ENCODE assay signal across 1 cellular context in the genomic region with DNA sequence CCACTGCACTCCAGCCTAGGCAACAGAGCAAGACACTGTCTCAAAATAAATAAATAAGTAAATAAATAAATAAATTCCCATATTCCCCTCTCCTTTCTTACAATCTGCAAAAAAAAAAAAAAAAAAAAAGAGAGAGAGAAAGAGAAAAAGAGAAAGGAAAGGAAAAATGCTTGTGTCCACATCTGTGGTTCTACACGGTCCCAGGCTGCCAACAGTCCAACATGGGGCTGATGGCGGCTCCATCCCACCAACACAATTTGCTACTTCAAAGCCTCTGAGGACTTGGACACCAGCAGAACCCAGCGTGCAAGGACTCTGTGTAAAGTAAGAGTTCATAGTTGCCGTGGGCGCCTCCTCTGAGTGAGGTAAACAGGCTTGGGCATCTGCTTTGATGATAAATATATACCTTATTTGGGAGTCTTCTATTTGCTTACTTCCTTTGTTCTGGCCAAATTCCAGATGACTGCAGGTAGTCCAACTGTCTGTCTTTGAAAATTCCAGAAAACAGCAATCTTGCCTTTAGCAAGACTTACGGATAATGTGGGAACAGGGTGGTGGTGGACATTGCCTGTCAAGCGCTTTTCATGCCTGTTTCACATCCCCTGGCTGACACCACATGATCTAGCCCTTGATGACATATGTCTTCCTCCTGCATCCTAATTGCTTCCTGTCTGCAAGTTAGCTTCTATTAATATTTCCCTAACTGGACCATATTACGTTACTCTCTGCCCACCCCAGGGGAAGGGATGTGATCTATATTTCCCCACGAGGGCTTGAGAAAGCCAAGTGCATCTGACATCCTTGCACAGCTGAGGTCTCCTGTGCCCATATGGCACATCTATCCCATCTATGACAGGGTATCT.
A peak's percentile ranks its signal among the peaks of the same experiment; 100 is the strongest.
TF ChIP-seq lines count a peak whose summit lies in the region.

No MANE protein-coding gene starts in this region.

TF ChIP-seq in HepG2, 621 proteins besides CTCF, POLR2A, EP300 and RAD21 (continued from another document and continues in another):
- TF ChIP-seq, protein P1, sequence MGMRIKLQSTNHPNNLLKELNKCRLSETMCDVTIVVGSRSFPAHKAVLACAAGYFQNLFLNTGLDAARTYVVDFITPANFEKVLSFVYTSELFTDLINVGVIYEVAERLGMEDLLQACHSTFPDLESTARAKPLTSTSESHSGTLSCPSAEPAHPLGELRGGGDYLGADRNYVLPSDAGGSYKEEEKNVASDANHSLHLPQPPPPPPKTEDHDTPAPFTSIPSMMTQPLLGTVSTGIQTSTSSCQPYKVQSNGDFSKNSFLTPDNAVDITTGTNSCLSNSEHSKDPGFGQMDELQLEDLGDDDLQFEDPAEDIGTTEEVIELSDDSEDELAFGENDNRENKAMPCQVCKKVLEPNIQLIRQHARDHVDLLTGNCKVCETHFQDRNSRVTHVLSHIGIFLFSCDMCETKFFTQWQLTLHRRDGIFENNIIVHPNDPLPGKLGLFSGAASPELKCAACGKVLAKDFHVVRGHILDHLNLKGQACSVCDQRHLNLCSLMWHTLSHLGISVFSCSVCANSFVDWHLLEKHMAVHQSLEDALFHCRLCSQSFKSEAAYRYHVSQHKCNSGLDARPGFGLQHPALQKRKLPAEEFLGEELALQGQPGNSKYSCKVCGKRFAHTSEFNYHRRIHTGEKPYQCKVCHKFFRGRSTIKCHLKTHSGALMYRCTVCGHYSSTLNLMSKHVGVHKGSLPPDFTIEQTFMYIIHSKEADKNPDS (CRISPR knock-in tag; IDR thresholded peaks at IDR 0.05): no peak; the same call in 1 of the 2 replicates
- TF ChIP-seq TEAD3 (CRISPR knock-in tag; optimal IDR thresholded peaks at IDR 0.05; ENCODE audit: borderline replicate concordance) (peak; percentile 83), TAF1 (CRISPR knock-in tag; IDR thresholded peaks at IDR 0.05) (peak; percentile 14; the same call in 1 of the 2 replicates), ZNF230 (CRISPR knock-in tag; IDR thresholded peaks at IDR 0.05) (0 out of 2 replicates have a peak, but pooled peaks have one; percentile 62), RXRA (CRISPR knock-in tag; IDR thresholded peaks at IDR 0.05) (no peak; the same call in 1 of the 2 replicates), NCOA5 (CRISPR knock-in tag; IDR thresholded peaks at IDR 0.05) (no peak), ZBTB21 (CRISPR knock-in tag; IDR thresholded peaks at IDR 0.05) (no peak), MLLT10 (CRISPR knock-in tag; IDR thresholded peaks at IDR 0.05) (no peak), TCF7 (IDR thresholded peaks at IDR 0.05; ENCODE audit: low read depth) (peak; percentile 94), GATA4 (IDR thresholded peaks at IDR 0.05; ENCODE audit: borderline replicate concordance, low read depth) (peak; percentile 85), YEATS2 (CRISPR knock-in tag; IDR thresholded peaks at IDR 0.05; ENCODE audit: borderline replicate concordance) (no peak; the same call in 1 of the 2 replicates), FIP1L1 (IDR thresholded peaks at IDR 0.05; ENCODE audit: borderline replicate concordance, insufficient read depth, low read depth, low read length) (no peak), CCAR2 (optimal IDR thresholded peaks at IDR 0.05; ENCODE audit: low read depth, low read length) (no peak), FOXC1 (CRISPR knock-in tag; IDR thresholded peaks at IDR 0.05; ENCODE audit: borderline replicate concordance) (no peak), SRSF1 (optimal IDR thresholded peaks at IDR 0.05; ENCODE audit: low read depth, low read length) (no peak), ZNF605 (CRISPR knock-in tag; IDR thresholded peaks at IDR 0.05) (no peak), ZBTB38 (CRISPR knock-in tag; IDR thresholded peaks at IDR 0.05) (no peak; the same call in 1 of the 2 replicates), KDM6A (CRISPR knock-in tag; IDR thresholded peaks at IDR 0.05; ENCODE audit: low read depth) (peak; percentile 58), SKI (IDR thresholded peaks at IDR 0.05; ENCODE audit: partially characterized antibody) (peak; percentile 30), SIN3A (IDR thresholded peaks at IDR 0.05; ENCODE audit: borderline replicate concordance, low read depth, low read length) (0 out of 2 replicates have a peak, but pooled peaks have one; percentile 46), MXI1 (IDR thresholded peaks at IDR 0.05; ENCODE audit: borderline replicate concordance, low read depth, low read length) (no peak; the same call in 2 of the 3 replicates), ZNF569 (CRISPR knock-in tag; IDR thresholded peaks at IDR 0.05; ENCODE audit: borderline replicate concordance) (no peak), MED1 (CRISPR knock-in tag; IDR thresholded peaks at IDR 0.05) (peak; percentile 87), ADNP (CRISPR knock-in tag; IDR thresholded peaks at IDR 0.05) (no peak), ZNF891 (CRISPR knock-in tag; IDR thresholded peaks at IDR 0.05) (no peak), ATF7-NPFF (CRISPR knock-in tag; IDR thresholded peaks at IDR 0.05; ENCODE audit: low read depth) (no peak), JUNB (CRISPR knock-in tag; IDR thresholded peaks at IDR 0.05; ENCODE audit: borderline replicate concordance) (no peak), ZFP1 (CRISPR knock-in tag; IDR thresholded peaks at IDR 0.05) (no peak), PRPF4 (IDR thresholded peaks at IDR 0.05; ENCODE audit: low read depth, low read length, poor library complexity, severe bottlenecking) (no peak), ZNF629 (CRISPR knock-in tag; conservative IDR thresholded peaks at IDR 0.05) (no peak), ZNF781 (CRISPR knock-in tag; IDR thresholded peaks at IDR 0.05; ENCODE audit: borderline replicate concordance, not compliant biosample characterization) (no peak), ZSCAN30 (CRISPR knock-in tag; IDR thresholded peaks at IDR 0.05) (no peak), GLI4 (CRISPR knock-in tag; IDR thresholded peaks at IDR 0.05; ENCODE audit: borderline replicate concordance) (no peak), ZFP62 (CRISPR knock-in tag; IDR thresholded peaks at IDR 0.05) (no peak), KLF9 (CRISPR knock-in tag; IDR thresholded peaks at IDR 0.05; ENCODE audit: low read depth) (0 out of 2 replicates have a peak, but pooled peaks have one; percentile 72)
- TF ChIP-seq, protein P2, sequence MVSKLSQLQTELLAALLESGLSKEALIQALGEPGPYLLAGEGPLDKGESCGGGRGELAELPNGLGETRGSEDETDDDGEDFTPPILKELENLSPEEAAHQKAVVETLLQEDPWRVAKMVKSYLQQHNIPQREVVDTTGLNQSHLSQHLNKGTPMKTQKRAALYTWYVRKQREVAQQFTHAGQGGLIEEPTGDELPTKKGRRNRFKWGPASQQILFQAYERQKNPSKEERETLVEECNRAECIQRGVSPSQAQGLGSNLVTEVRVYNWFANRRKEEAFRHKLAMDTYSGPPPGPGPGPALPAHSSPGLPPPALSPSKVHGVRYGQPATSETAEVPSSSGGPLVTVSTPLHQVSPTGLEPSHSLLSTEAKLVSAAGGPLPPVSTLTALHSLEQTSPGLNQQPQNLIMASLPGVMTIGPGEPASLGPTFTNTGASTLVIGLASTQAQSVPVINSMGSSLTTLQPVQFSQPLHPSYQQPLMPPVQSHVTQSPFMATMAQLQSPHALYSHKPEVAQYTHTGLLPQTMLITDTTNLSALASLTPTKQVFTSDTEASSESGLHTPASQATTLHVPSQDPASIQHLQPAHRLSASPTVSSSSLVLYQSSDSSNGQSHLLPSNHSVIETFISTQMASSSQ (IDR thresholded peaks at IDR 0.05; ENCODE audit: low read depth): 0 out of 2 replicates have a peak, but pooled peaks have one; percentile 25
- TF ChIP-seq, protein P2 (CRISPR knock-in tag; IDR thresholded peaks at IDR 0.05; ENCODE audit: borderline replicate concordance): 0 out of 2 replicates have a peak, but pooled peaks have one; percentile 71
- TF ChIP-seq, protein P3, sequence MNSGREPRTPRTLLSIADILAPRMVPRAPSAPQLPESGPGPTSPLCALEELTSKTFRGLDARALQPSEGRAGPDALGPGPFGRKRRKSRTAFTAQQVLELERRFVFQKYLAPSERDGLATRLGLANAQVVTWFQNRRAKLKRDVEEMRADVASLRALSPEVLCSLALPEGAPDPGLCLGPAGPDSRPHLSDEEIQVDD (CRISPR knock-in tag; IDR thresholded peaks at IDR 0.05; ENCODE audit: borderline replicate concordance): no peak
- TF ChIP-seq, protein P4, sequence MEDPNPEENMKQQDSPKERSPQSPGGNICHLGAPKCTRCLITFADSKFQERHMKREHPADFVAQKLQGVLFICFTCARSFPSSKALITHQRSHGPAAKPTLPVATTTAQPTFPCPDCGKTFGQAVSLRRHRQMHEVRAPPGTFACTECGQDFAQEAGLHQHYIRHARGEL (CRISPR knock-in tag; IDR thresholded peaks at IDR 0.05): no peak
- TF ChIP-seq, protein P5, sequence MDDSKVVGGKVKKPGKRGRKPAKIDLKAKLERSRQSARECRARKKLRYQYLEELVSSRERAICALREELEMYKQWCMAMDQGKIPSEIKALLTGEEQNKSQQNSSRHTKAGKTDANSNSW (CRISPR knock-in tag; IDR thresholded peaks at IDR 0.05; ENCODE audit: borderline replicate concordance): no peak
- TF ChIP-seq, protein P6, sequence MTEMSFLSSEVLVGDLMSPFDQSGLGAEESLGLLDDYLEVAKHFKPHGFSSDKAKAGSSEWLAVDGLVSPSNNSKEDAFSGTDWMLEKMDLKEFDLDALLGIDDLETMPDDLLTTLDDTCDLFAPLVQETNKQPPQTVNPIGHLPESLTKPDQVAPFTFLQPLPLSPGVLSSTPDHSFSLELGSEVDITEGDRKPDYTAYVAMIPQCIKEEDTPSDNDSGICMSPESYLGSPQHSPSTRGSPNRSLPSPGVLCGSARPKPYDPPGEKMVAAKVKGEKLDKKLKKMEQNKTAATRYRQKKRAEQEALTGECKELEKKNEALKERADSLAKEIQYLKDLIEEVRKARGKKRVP (CRISPR knock-in tag; IDR thresholded peaks at IDR 0.05): peak in 1 of 2 experiments; percentile 36; a peak in 1 of 4 replicates
- TF ChIP-seq, protein P7, sequence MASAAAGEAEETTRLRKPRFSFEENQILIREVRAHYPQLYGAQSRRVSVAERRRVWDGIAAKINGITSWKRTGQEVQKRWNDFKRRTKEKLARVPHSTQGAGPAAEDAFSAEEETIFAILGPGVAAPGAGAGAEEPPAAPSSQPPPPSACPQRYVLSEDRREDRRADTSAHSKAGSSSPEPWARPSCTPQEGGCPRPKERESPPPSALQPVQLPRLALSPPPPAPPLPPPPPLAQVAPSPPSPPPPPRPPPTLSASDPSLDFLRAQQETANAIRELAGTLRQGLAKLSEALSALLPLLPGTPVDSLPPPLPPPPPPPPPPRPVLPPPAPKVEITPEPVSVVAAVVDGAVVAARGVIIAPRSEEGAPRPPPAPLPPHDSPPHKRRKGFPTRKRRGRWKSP (CRISPR knock-in tag; IDR thresholded peaks at IDR 0.05): no peak
- TF ChIP-seq, protein P8, sequence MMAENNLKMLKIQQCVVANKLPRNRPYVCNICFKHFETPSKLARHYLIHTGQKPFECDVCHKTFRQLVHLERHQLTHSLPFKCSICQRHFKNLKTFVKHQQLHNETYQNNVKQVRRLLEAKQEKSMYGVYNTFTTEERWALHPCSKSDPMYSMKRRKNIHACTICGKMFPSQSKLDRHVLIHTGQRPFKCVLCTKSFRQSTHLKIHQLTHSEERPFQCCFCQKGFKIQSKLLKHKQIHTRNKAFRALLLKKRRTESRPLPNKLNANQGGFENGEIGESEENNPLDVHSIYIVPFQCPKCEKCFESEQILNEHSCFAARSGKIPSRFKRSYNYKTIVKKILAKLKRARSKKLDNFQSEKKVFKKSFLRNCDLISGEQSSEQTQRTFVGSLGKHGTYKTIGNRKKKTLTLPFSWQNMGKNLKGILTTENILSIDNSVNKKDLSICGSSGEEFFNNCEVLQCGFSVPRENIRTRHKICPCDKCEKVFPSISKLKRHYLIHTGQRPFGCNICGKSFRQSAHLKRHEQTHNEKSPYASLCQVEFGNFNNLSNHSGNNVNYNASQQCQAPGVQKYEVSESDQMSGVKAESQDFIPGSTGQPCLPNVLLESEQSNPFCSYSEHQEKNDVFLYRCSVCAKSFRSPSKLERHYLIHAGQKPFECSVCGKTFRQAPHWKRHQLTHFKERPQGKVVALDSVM (CRISPR knock-in tag; IDR thresholded peaks at IDR 0.05): no peak
- TF ChIP-seq, protein P9, sequence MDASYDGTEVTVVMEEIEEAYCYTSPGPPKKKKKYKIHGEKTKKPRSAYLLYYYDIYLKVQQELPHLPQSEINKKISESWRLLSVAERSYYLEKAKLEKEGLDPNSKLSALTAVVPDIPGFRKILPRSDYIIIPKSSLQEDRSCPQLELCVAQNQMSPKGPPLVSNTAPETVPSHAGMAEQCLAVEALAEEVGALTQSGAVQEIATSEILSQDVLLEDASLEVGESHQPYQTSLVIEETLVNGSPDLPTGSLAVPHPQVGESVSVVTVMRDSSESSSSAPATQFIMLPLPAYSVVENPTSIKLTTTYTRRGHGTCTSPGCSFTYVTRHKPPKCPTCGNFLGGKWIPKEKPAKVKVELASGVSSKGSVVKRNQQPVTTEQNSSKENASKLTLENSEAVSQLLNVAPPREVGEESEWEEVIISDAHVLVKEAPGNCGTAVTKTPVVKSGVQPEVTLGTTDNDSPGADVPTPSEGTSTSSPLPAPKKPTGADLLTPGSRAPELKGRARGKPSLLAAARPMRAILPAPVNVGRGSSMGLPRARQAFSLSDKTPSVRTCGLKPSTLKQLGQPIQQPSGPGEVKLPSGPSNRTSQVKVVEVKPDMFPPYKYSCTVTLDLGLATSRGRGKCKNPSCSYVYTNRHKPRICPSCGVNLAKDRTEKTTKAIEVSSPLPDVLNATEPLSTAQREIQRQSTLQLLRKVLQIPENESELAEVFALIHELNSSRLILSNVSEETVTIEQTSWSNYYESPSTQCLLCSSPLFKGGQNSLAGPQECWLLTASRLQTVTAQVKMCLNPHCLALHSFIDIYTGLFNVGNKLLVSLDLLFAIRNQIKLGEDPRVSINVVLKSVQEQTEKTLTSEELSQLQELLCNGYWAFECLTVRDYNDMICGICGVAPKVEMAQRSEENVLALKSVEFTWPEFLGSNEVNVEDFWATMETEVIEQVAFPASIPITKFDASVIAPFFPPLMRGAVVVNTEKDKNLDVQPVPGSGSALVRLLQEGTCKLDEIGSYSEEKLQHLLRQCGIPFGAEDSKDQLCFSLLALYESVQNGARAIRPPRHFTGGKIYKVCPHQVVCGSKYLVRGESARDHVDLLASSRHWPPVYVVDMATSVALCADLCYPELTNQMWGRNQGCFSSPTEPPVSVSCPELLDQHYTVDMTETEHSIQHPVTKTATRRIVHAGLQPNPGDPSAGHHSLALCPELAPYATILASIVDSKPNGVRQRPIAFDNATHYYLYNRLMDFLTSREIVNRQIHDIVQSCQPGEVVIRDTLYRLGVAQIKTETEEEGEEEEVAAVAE (CRISPR knock-in tag; IDR thresholded peaks at IDR 0.05; ENCODE audit: borderline replicate concordance): no peak; the same call in 1 of the 2 replicates
